Comparison of ENCODE assay signal across 16 cellular contexts in the genomic region with DNA sequence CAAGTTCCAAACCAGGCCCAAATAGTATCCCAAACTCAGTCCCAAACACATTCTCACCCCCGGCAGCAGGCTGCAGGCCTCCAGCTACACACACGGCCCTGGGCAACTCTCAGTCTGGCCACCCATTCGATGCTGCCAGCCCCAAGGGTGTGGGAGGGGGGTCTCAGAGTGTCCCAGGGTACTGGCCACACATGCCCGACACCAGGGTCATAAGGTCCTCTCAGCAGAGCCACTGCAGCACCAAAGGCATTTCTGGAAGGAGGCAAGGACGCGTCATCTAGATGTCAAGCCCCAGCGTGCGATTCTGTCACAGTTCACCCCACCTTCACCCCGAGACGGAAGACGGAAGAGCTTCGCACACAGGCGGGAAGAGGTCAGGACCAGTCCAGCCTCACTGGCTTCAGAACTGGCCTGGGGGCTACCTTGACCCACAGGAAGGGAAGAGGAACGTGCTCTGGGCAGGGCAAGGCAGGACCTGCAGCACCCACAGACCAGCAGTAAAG. TPM values are rescaled to one million over a fixed set of nuclear protein-coding genes. Genes with fewer than 3 reads are reported as not detected.
DNase-seq lines count a peak whose midpoint lies in the region; ATAC-seq and TF ChIP-seq lines count a peak whose summit lies in the region.
"Had no signal": no experiment of that assay in that cellular context is flagged by ENCODE, and none has a peak within 500 bp of the region (broad histone marks: within the 10 kb centered on the region; RNA-seq: fewer than 3 reads in every experiment).

No MANE protein-coding gene starts in this region.

- DNase-seq in Right ventricle myocardium inferior (ENCODE audit: missing footprints) (no peak), cardiac septum (ENCODE audit: low spot score) (no peak), heart right ventricle (no peak), neuronal stem cell (ENCODE audit: low spot score) (no peak), HCEC 1CT (no peak), UCSD-AML1 (lab: John Stamatoyannopoulos, UW; ENCODE audit: unreplicated experiment) (no peak)
- DNase-seq: activated CD8-positive, alpha-beta memory T cell treated with anti-CD3 and anti-CD28 coated beads for 24 hours; activated naive CD4-positive, alpha-beta T cell treated with anti-CD3 and anti-CD28 coated beads for 36 hours; GDM1; NCI-H1930; NCI-H748 treated with DMSO at 0.1 percent for 48 hours; SHP77 had no signal

- H3K9ac ChIP-seq in neuronal stem cell (ENCODE audit: low read depth, low read length, poor library complexity), result no peak overlapping the region

- no peaks in the 10 kb centered on the region for H3K27me3 ChIP-seq in heart right ventricle
- no peaks in the 10 kb centered on the region for H3K27me3 ChIP-seq in neuronal stem cell (ENCODE audit: control insufficient read depth in 3 of 3, insufficient read depth in 3 of 3, low read depth in 1 of 3, low read length in 3 of 3)

- H2AK5ac ChIP-seq in neuronal stem cell (ENCODE audit: low read depth, low read length), result peak overlapping the region; percentile 79

- peak overlapping the region; percentile 51 for H2BK12ac ChIP-seq in neuronal stem cell (ENCODE audit: low read length)

- peaks cover 3% of the 10 kb centered on the region for H3K79me1 ChIP-seq in neuronal stem cell (ENCODE audit: low read depth, low read length)

- H3K4me3 ChIP-seq in heart right ventricle (no peak overlapping the region), neuronal stem cell (ENCODE audit: low read length in 2 of 2) (no peak overlapping the region)

- TF ChIP-seq CTCF in heart right ventricle (IDR thresholded peaks at IDR 0.05), result no peak

- H4K91ac ChIP-seq in neuronal stem cell (ENCODE audit: low read depth, low read length, poor library complexity), result no peak overlapping the region

- 38 to 43% methylated on average over 14 of the region's 14 CpGs for WGBS in heart right ventricle, 2 donors
- no CpG with 5 or more reads among the region's 14 CpGs for WGBS in neuronal stem cell (ENCODE audit: extremely low coverage in 2 of 2, insufficient read length in 2 of 2, insufficient replicate concordance in 1 of 2), 2 donors

- H3K4ac ChIP-seq in neuronal stem cell (ENCODE audit: low read length), result no peak overlapping the region

- peak overlapping the region; percentile 4 for H3K14ac ChIP-seq in neuronal stem cell (ENCODE audit: low read length)

- H3K9me3 ChIP-seq in heart right ventricle (no peaks in the 10 kb centered on the region), neuronal stem cell (replicated peaks in 1 of 2; ENCODE audit: control insufficient read depth in 2 of 2, insufficient read depth in 1 of 2, low read depth in 1 of 2, low read length in 2 of 2) (no peaks in the 10 kb centered on the region)

- H2BK15ac ChIP-seq in neuronal stem cell (ENCODE audit: low read length), result no peak overlapping the region

- H3K4me1 ChIP-seq in heart right ventricle (peaks cover 0 to 52% (median 16%) of the 10 kb centered on the region in 9 donors), neuronal stem cell (ENCODE audit: control insufficient read depth in 2 of 2, insufficient read depth in 1 of 2, low read depth in 1 of 2, low read length in 2 of 2) (no peaks in the 10 kb centered on the region)

- no peak overlapping the region for H3K4me2 ChIP-seq in neuronal stem cell (ENCODE audit: insufficient read depth, low read length, poor library complexity, severe bottlenecking)

- no peak overlapping the region for H4K8ac ChIP-seq in neuronal stem cell (ENCODE audit: low read depth, low read length)

- H2AFZ ChIP-seq in neuronal stem cell (ENCODE audit: low read length), result peak overlapping the region; percentile 75

- no peak overlapping the region for H2BK120ac ChIP-seq in neuronal stem cell (ENCODE audit: low read depth, low read length)

- H3K18ac ChIP-seq in neuronal stem cell (ENCODE audit: low read length), result peak overlapping the region; percentile 53

- ATAC-seq in Right ventricle myocardium inferior, result peak; percentile 29
- peak; percentile 35 to 54 (median 46) for ATAC-seq in heart right ventricle
- ATAC-seq in HG03025 (IDR thresholded peaks at IDR 0.05; ENCODE audit: low FRiP score, unreplicated experiment), result no peak
- no peak for ATAC-seq in HG03460 (IDR thresholded peaks at IDR 0.05; ENCODE audit: unreplicated experiment)

- intact Hi-C loops in Right ventricle myocardium inferior (cut with DNase I) (no loop called here), cardiac septum (cut with DNase I) (no loop called here), heart right ventricle (cut with DNase I) (loop anchor here in 2 of 10 donors (10.0 kb wide), 2 partner anchors 204 to 334 kb away; no protein-coding TSS in a partner anchor)

- no peak overlapping the region for H2BK5ac ChIP-seq in neuronal stem cell (ENCODE audit: low read length)

- H3K27ac ChIP-seq in heart right ventricle (peak overlapping the region in 9 of 10 donors; percentile 14 to 71 (median 51)), neuronal stem cell (replicated peaks; ENCODE audit: low read length) (no peak overlapping the region)
- H3K27ac ChIP-seq: HL-60 had no signal

- H3K36me3 ChIP-seq in heart right ventricle (peaks cover 0 to 40% (median 28%) of the 10 kb centered on the region in 9 donors), neuronal stem cell (replicated peaks in 1 of 2; ENCODE audit: control insufficient read depth in 2 of 2, insufficient read depth in 2 of 2, low read length in 2 of 2) (peaks cover 0 to 22% of the 10 kb centered on the region in 2 donors)

- no peak overlapping the region for H3K23ac ChIP-seq in neuronal stem cell (ENCODE audit: low read depth, low read length, poor library complexity)

RNA-seq across cellular contexts. Expression of gene MYL9, which starts 9.5 kb away (rescaled TPM):
- 1,923 TPM for total RNA-seq in Right ventricle myocardium inferior
- 2,307 TPM for total RNA-seq in cardiac septum
- 1,000 to 10,000 TPM; 1,611 to 2,234 (median 1,868) TPM for total RNA-seq in heart right ventricle
- 1,000 to 10,000 TPM in 1 of 2 donors, 100 to 1,000 TPM in 1; 755 to 2,519 TPM for polyA plus RNA-seq in heart right ventricle
- 136 TPM for polyA plus RNA-seq in neuronal stem cell (2013, experiment 1 of 2)
- polyA plus RNA-seq in neuronal stem cell (2013, experiment 2 of 2), result 136 TPM
- total RNA-seq: activated naive CD4-positive, alpha-beta T cell treated with anti-CD3 and anti-CD28 coated beads for 36 hours; H4 had no signal

RNA-seq across cellular contexts. Expression of gene TGIF2, which starts 22.5 kb away (rescaled TPM):
- total RNA-seq in Right ventricle myocardium inferior, result 4.5 TPM
- total RNA-seq in cardiac septum, result 6.1 TPM
- total RNA-seq in heart right ventricle, result 10 to 100 TPM in 1 of 10 donors, 1 to 10 TPM in 9; 5.2 to 13.8 (median 7.2) TPM
- 1 to 10 TPM; 2.9 to 4.5 TPM for polyA plus RNA-seq in heart right ventricle
- 116 TPM for polyA plus RNA-seq in neuronal stem cell (2013, experiment 1 of 2)
- polyA plus RNA-seq in neuronal stem cell (2013, experiment 2 of 2), result 126 TPM

RNA-seq across cellular contexts. Expression of gene RAB5IF, which starts 54.7 kb away (rescaled TPM):
- total RNA-seq in Right ventricle myocardium inferior (65.4 TPM), cardiac septum (50.2 TPM), heart right ventricle (10 to 100 TPM; 42.8 to 73.7 (median 49.2) TPM)
- 100 to 1,000 TPM in 1 of 2 donors, 10 to 100 TPM in 1; 40.4 to 120 TPM for polyA plus RNA-seq in heart right ventricle
- polyA plus RNA-seq in neuronal stem cell (2013, experiment 1 of 2), result 78.3 TPM
- 76.5 TPM for polyA plus RNA-seq in neuronal stem cell (2013, experiment 2 of 2)

Comparison
In these comparisons a context has a peak if more than half of its experiments do, and no peak if none do; other contexts are left out.
1. ATAC-seq: peak in Right ventricle myocardium inferior (single experiment) and heart right ventricle (8 of 8); none in HG03025 (single experiment) and HG03460 (single experiment).